In the genomic region with DNA sequence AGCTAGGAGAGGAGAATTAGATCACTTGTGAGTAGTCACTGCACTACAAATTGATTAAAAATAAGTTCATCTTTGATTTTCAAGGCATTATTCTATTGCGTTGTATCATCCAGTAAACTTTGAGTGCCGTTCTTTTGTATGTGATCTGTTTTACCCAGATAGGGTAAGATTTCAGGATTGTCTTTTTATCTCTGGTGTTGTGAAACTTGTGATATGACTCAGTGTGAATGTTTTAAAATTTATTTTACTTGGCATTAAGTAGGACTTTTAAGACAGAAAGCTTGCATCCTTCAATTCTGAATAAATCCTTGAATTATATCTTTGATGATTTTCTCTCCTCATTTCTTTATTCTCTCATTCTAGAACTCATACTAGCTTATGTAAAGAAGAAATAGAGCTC, we compare ENCODE assay signal across 19 cellular contexts.
"Had no signal": no experiment of that assay in that cellular context is flagged by ENCODE, and none has a peak within 500 bp of the region (broad histone marks: within the 10 kb centered on the region; RNA-seq: fewer than 3 reads in every experiment).

No MANE protein-coding gene starts in this region.

- DNase-seq: activated B cell treated with CpG ODN at 0.5 μM for 24 hours; activated CD4-positive, alpha-beta T cell treated with anti-CD3 and anti-CD28 coated beads, Interleukin-2, amount 10 ng/mL, durations not matched to agents 24 days and 14 days; activated CD8-positive, alpha-beta memory T cell treated with anti-CD3 and anti-CD28 coated beads for 24 hours; activated naive CD4-positive, alpha-beta T cell treated with anti-CD3 and anti-CD28 coated beads, Interleukin-2, amount 50 U/mL, for 16 hours; amniotic stem cell; effector CD4-positive, alpha-beta T cell; glutamatergic neuron; left colon; naive thymus-derived CD4-positive, alpha-beta T cell; nucleus accumbens; psoas muscle; sigmoid colon; stimulated activated CD4-positive, alpha-beta T cell treated with anti-CD3 and anti-CD28 coated beads, Interleukin-15, amount 100 ng/mL, for 24 hours; stimulated activated CD4-positive, alpha-beta T cell treated with anti-CD3 and anti-CD28 coated beads, Interleukin-4, amount 100 ng/mL, for 24 hours; stomach; thyroid gland; uterus had no signal

- H3K4me1 Mint-ChIP-seq: activated B cell treated with CpG ODN at 0.5 μM for 24 hours; activated CD4-positive, alpha-beta T cell treated with anti-CD3 and anti-CD28 coated beads, Interleukin-2, amount 10 ng/mL, durations not matched to agents 24 days and 14 days; naive thymus-derived CD4-positive, alpha-beta T cell had no signal

- H3K4me3 ChIP-seq: lung, psoas muscle, sigmoid colon, stomach, thyroid gland, uterus had no signal

- H3K4me3 Mint-ChIP-seq: activated B cell treated with CpG ODN at 0.5 μM for 24 hours; activated CD4-positive, alpha-beta T cell treated with anti-CD3 and anti-CD28 coated beads, Interleukin-2, amount 10 ng/mL, durations not matched to agents 24 days and 14 days; naive thymus-derived CD4-positive, alpha-beta T cell; T-helper 1 cell treated with Interleukin-12 subunit alpha and Interleukin-12 subunit beta and Interleukin-4 antibody, amounts not matched to agents 30 μg/mL and 1 μg/mL, for 36 hours had no signal

- H3K27ac Mint-ChIP-seq: activated B cell treated with CpG ODN at 0.5 μM for 24 hours; activated CD4-positive, alpha-beta T cell treated with anti-CD3 and anti-CD28 coated beads, Interleukin-2, amount 10 ng/mL, durations not matched to agents 24 days and 14 days; naive thymus-derived CD4-positive, alpha-beta T cell; T-helper 1 cell treated with Interleukin-12 subunit alpha and Interleukin-12 subunit beta and Interleukin-4 antibody, amounts not matched to agents 30 μg/mL and 1 μg/mL, for 36 hours had no signal

- ATAC-seq: left colon; naive thymus-derived CD4-positive, alpha-beta T cell; psoas muscle had no signal

- H3K27me3 Mint-ChIP-seq: activated B cell treated with CpG ODN at 0.5 μM for 24 hours; activated CD4-positive, alpha-beta T cell treated with anti-CD3 and anti-CD28 coated beads, Interleukin-2, amount 10 ng/mL, durations not matched to agents 24 days and 14 days had no signal
